12 cellular contexts compared by ENCODE assay signal in the genomic region with DNA sequence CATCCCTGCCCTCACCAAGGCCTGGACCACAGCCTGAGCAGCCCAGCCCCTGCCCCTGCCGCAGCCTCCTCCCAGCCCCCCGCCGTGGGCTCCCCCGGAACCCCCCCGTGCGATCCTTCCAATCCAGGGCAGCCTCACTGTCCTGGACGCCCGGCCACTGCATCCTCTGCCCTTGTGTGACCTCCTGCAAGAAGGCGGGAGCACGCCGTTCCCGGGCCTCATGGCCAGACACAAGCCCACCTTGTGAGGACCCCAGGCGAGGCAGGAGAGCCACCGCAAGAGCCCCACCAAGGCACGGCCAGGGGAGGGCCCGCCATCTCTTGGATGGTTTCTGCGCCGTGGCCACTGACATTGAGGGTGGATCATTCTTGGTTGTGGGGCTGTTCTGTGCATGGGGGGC. TPM values are rescaled to one million over a fixed set of nuclear protein-coding genes. Genes with fewer than 3 reads are reported as not detected.
A peak's percentile ranks its signal among the peaks of the same experiment; 100 is the strongest.
DNase-seq lines count a peak whose midpoint lies in the region; ATAC-seq, FAIRE-seq and TF ChIP-seq lines count a peak whose summit lies in the region.
"Had no signal": no experiment of that assay in that cellular context is flagged by ENCODE, and none has a peak within 500 bp of the region (broad histone marks: within the 10 kb centered on the region; RNA-seq: fewer than 3 reads in every experiment).

No MANE protein-coding gene starts in this region.

- TF ChIP-seq CTCF in RWPE1 (conservative IDR thresholded peaks at IDR 0.05; ENCODE audit: low read depth) (no peak), endothelial cell of umbilical vein (IDR thresholded peaks at IDR 0.05; ENCODE audit: extremely low read depth in 1 of 2, insufficient read depth in 1 of 2, low read depth in 1 of 2, low read length in 2 of 2) (no peak), smooth muscle cell (IDR thresholded peaks at IDR 0.05; ENCODE audit: borderline replicate concordance, insufficient read depth, poor library complexity, severe bottlenecking) (no peak)

- no peak for ATAC-seq in activated CD4-positive, alpha-beta T cell treated with anti-CD3 and anti-CD28 coated beads for 36 hours
- no peak for ATAC-seq in GM18517 (IDR thresholded peaks at IDR 0.05; ENCODE audit: unreplicated experiment)

- no peak for DNase-seq in activated CD4-positive, alpha-beta T cell treated with anti-CD3 and anti-CD28 coated beads for 36 hours
- DNase-seq in activated CD4-positive, alpha-beta T cell treated with anti-CD3 and anti-CD28 coated beads, Interleukin-2, amount 50 U/mL, for 1 hour, result no peak
- DNase-seq in RWPE1 (ENCODE audit: low spot score), result no peak
- no peak for DNase-seq in endothelial cell of umbilical vein (ENCODE audit: low read depth, low spot score)
- DNase-seq in smooth muscle cell (lab: John Stamatoyannopoulos, UW; ENCODE audit: unreplicated experiment), result no peak
- DNase-seq in NCI-H345 (lab: John Stamatoyannopoulos, UW), result no peak
- no peak for DNase-seq in SIG-M5 (lab: John Stamatoyannopoulos, UW)
- DNase-seq: amniotic stem cell, NCI-H187 treated with DMSO at 0.1 percent for 48 hours, tibial artery had no signal

- peaks cover 20% of the 10 kb centered on the region for H3K4me1 ChIP-seq in endothelial cell of umbilical vein (ENCODE audit: control insufficient read depth, extremely low read depth, insufficient read depth, low read length)
- H3K4me1 ChIP-seq in smooth muscle cell (ENCODE audit: low read depth), result peaks cover 32% of the 10 kb centered on the region

- H3K27ac ChIP-seq in RWPE1 (peak overlapping the region; percentile 87; the same call in 1 of the 2 replicates), endothelial cell of umbilical vein (ENCODE audit: insufficient read depth, low read depth, low read length) (no peak overlapping the region), smooth muscle cell (ENCODE audit: low read depth) (peak overlapping the region; percentile 73)
- H3K27ac ChIP-seq: tibial artery had no signal

- intact Hi-C loops in activated CD4-positive, alpha-beta T cell treated with anti-CD3 and anti-CD28 coated beads for 36 hours (cut with DNase I, micrococcal nuclease), result loop anchor here in 1 of 2 experiments (1.0 to 5.0 kb wide), 2 partner anchors 8 to 34 kb away; a partner anchor contains a TSS
- intact Hi-C loops in endothelial cell of umbilical vein (cut with micrococcal nuclease), result loop anchor here (1.0 kb wide), 1 partner anchor 8 kb away; a partner anchor contains a TSS

- H4K20me1 ChIP-seq in endothelial cell of umbilical vein (replicated peaks; ENCODE audit: control insufficient read depth, extremely low read depth, insufficient read depth, low read length), result no peaks in the 10 kb centered on the region
- no peaks in the 10 kb centered on the region for H4K20me1 ChIP-seq in smooth muscle cell (ENCODE audit: low read depth)

- no peak for FAIRE-seq in endothelial cell of umbilical vein (lab: Jason Lieb, UNC)

- H3K4me3 ChIP-seq in endothelial cell of umbilical vein (replicated peaks in 1 of 3; ENCODE audit: insufficient read depth in 1 of 3, low read depth in 1 of 3, low read length in 3 of 3) (no peak overlapping the region), smooth muscle cell (no peak overlapping the region)
- H3K4me3 ChIP-seq: tibial artery had no signal

- peaks cover 52% of the 10 kb centered on the region for H3K4me1 Mint-ChIP-seq in activated CD4-positive, alpha-beta T cell treated with anti-CD3 and anti-CD28 coated beads for 36 hours

- WGBS in smooth muscle cell (ENCODE audit: low lambda C conversion rate), result 90% methylated on average over 12 of the region's 18 CpGs

- no peaks in the 10 kb centered on the region for H3K36me3 ChIP-seq in endothelial cell of umbilical vein (ENCODE audit: control insufficient read depth in 2 of 2, extremely low read depth in 1 of 2, insufficient read depth in 2 of 2, low read length in 2 of 2)
- no peaks in the 10 kb centered on the region for H3K36me3 ChIP-seq in smooth muscle cell (ENCODE audit: low read depth)
- H3K36me3 ChIP-seq: tibial artery had no signal

- H2AFZ ChIP-seq in endothelial cell of umbilical vein (ENCODE audit: low read depth, low read length) (peak overlapping the region; percentile 37), smooth muscle cell (ENCODE audit: low read depth) (no peak overlapping the region)

- no peaks in the 10 kb centered on the region for H3K27me3 Mint-ChIP-seq in activated CD4-positive, alpha-beta T cell treated with anti-CD3 and anti-CD28 coated beads for 36 hours

- H3K9ac ChIP-seq in endothelial cell of umbilical vein (replicated peaks; ENCODE audit: extremely low read depth, insufficient read depth, low read length) (no peak overlapping the region), smooth muscle cell (ENCODE audit: low read depth) (no peak overlapping the region)

- TF ChIP-seq POLR2A in endothelial cell of umbilical vein (IDR thresholded peaks at IDR 0.05; ENCODE audit: low read depth, low read length), result no peak

- H3K27ac Mint-ChIP-seq in activated CD4-positive, alpha-beta T cell treated with anti-CD3 and anti-CD28 coated beads for 36 hours, result peak overlapping the region; percentile 89

- POLR2A ChIA-PET in activated CD4-positive, alpha-beta T cell treated with anti-CD3 and anti-CD28 coated beads for 36 hours (lab: Charles Lee), result interaction anchor here (0.8 kb wide), 1 partner anchor 9 kb away, joined by 3 read pairs; no protein-coding TSS in a partner anchor
- POLR2A ChIA-PET in RWPE1 (lab: Yijun Ruan, JAX; ENCODE audit: low non-redundant PET) (no interaction called here), endothelial cell of umbilical vein (lab: Charles Lee) (no interaction called here)

- no peaks in the 10 kb centered on the region for H3K9me3 Mint-ChIP-seq in activated CD4-positive, alpha-beta T cell treated with anti-CD3 and anti-CD28 coated beads for 36 hours (ENCODE audit: low read depth)
- H3K9me3 Mint-ChIP-seq: neural crest cell had no signal

- H3K4me2 ChIP-seq in endothelial cell of umbilical vein (ENCODE audit: insufficient read depth, low read length) (peak overlapping the region; percentile 28), smooth muscle cell (no peak overlapping the region)

- peak overlapping the region; percentile 46 for H3K4me3 Mint-ChIP-seq in activated CD4-positive, alpha-beta T cell treated with anti-CD3 and anti-CD28 coated beads for 36 hours
- H3K4me3 Mint-ChIP-seq: neural crest cell had no signal

- no peaks in the 10 kb centered on the region for H3K36me3 Mint-ChIP-seq in activated CD4-positive, alpha-beta T cell treated with anti-CD3 and anti-CD28 coated beads for 36 hours (ENCODE audit: low read depth)

- no peaks in the 10 kb centered on the region for H3K9me1 ChIP-seq in endothelial cell of umbilical vein (replicated peaks; ENCODE audit: control insufficient read depth, extremely low read depth, insufficient read depth, low read length)

- CTCF ChIA-PET in activated CD4-positive, alpha-beta T cell treated with anti-CD3 and anti-CD28 coated beads for 36 hours (lab: Charles Lee), result interaction anchor here (1.0 to 1.6 kb wide), 4 partner anchors 10 to 110 kb away, joined by 3 to 5 read pairs (median 4); no protein-coding TSS in a partner anchor
- CTCF ChIA-PET in RWPE1 (lab: Yijun Ruan, JAX) (no interaction called here), endothelial cell of umbilical vein (lab: Charles Lee) (interaction anchor here (0.6 to 1.0 kb wide), 2 partner anchors 43 to 44 kb away, joined by 3 to 4 read pairs; a partner anchor contains a TSS)

- peaks cover 14% of the 10 kb centered on the region for H3F3A ChIP-seq in smooth muscle cell (ENCODE audit: low read depth)

- H3K79me2 ChIP-seq in endothelial cell of umbilical vein (ENCODE audit: control insufficient read depth, insufficient read depth, low read length) (no peaks in the 10 kb centered on the region), smooth muscle cell (ENCODE audit: low read depth) (no peaks in the 10 kb centered on the region)

- H3K9me3 ChIP-seq in endothelial cell of umbilical vein (replicated peaks; ENCODE audit: control insufficient read depth, insufficient read depth, low read length) (no peaks in the 10 kb centered on the region), smooth muscle cell (replicated peaks; ENCODE audit: low read depth) (no peaks in the 10 kb centered on the region)
- H3K9me3 ChIP-seq: tibial artery had no signal

- no TSS peak for BruUV-seq in endothelial cell of umbilical vein (replicated peaks; lab: Mats Ljungman, UMichigan)

- dilution Hi-C loops in endothelial cell of umbilical vein (cut with MboI; ENCODE audit: extremely low pct_ligation_motif_present, low sequenced_read_pairs), result no loop called here

- H3K27me3 ChIP-seq in endothelial cell of umbilical vein (ENCODE audit: control insufficient read depth in 2 of 2, insufficient read depth in 2 of 2, low read length in 2 of 2), result no peaks in the 10 kb centered on the region
- no peaks in the 10 kb centered on the region for H3K27me3 ChIP-seq in smooth muscle cell (ENCODE audit: low read depth)
- H3K27me3 ChIP-seq: tibial artery had no signal

RNA-seq across cellular contexts. Expression of a gene that starts 7.8 kb away (rescaled TPM):
- total RNA-seq in activated CD4-positive, alpha-beta T cell treated with anti-CD3 and anti-CD28 coated beads for 36 hours, result 10 to 100 TPM; 14.9 to 23.3 TPM
- 12.6 and 15.1 TPM in 2 replicates for total RNA-seq in endothelial cell of umbilical vein
- 13.1 and 14.8 TPM in 2 replicates for polyA plus RNA-seq in endothelial cell of umbilical vein
- 8.3 and 11.9 TPM in 2 replicates for polyA plus RNA-seq in endothelial cell of umbilical vein (2011; cell fraction: cytosol; rRNA removed)
- 9.8 and 11.4 TPM in 2 replicates for polyA plus RNA-seq in endothelial cell of umbilical vein (2011; cell fraction: nucleus; rRNA removed)
- 2.4 and 3.1 TPM in 2 replicates for polyA plus RNA-seq in endothelial cell of umbilical vein (2012)
- 9.5 and 10.4 TPM in 2 replicates for polyA minus RNA-seq in endothelial cell of umbilical vein
- 7.8 TPM for polyA minus RNA-seq in endothelial cell of umbilical vein (2011; cell fraction: cytosol; rRNA and poly(A)+ RNA removed)
- 6.2 and 13.7 TPM in 2 replicates for polyA minus RNA-seq in endothelial cell of umbilical vein (2011; cell fraction: nucleus; rRNA and poly(A)+ RNA removed)
- total RNA-seq in smooth muscle cell, result 9.8 and 19.5 TPM in 2 replicates
- 6.0 and 7.9 TPM in 2 replicates for polyA plus RNA-seq in smooth muscle cell

RNA-seq across cellular contexts. Expression of a gene that starts 35.6 kb away (rescaled TPM):
- total RNA-seq in activated CD4-positive, alpha-beta T cell treated with anti-CD3 and anti-CD28 coated beads for 36 hours, result not detected
- total RNA-seq in endothelial cell of umbilical vein (not detected in 2 replicates), smooth muscle cell (not detected in 2 replicates)
- polyA plus RNA-seq in endothelial cell of umbilical vein (not detected in 2 replicates), smooth muscle cell (not detected in 2 replicates)
- polyA plus RNA-seq in endothelial cell of umbilical vein (2011; cell fraction: cytosol; rRNA removed), result not detected in 2 replicates
- polyA plus RNA-seq in endothelial cell of umbilical vein (2011; cell fraction: nucleus; rRNA removed), result not detected in 2 replicates
- not detected in 2 replicates for polyA plus RNA-seq in endothelial cell of umbilical vein (2012)
- not detected in 2 replicates for polyA minus RNA-seq in endothelial cell of umbilical vein
- polyA minus RNA-seq in endothelial cell of umbilical vein (2011; cell fraction: cytosol; rRNA and poly(A)+ RNA removed), result not detected
- polyA minus RNA-seq in endothelial cell of umbilical vein (2011; cell fraction: nucleus; rRNA and poly(A)+ RNA removed), result not detected in 2 replicates
- total RNA-seq: neural crest cell had no signal

RNA-seq across cellular contexts. Expression of a gene that starts 43.6 kb away (rescaled TPM):
- 10 to 100 TPM; 34.7 to 35.9 TPM for total RNA-seq in activated CD4-positive, alpha-beta T cell treated with anti-CD3 and anti-CD28 coated beads for 36 hours
- total RNA-seq in endothelial cell of umbilical vein (31.6 and 32.2 TPM in 2 replicates), smooth muscle cell (11.2 and 16.8 TPM in 2 replicates)
- polyA plus RNA-seq in endothelial cell of umbilical vein (31.1 and 40.3 TPM in 2 replicates), smooth muscle cell (32.4 and 43.6 TPM in 2 replicates)
- 17.5 and 24.9 TPM in 2 replicates for polyA plus RNA-seq in endothelial cell of umbilical vein (2011; cell fraction: cytosol; rRNA removed)
- polyA plus RNA-seq in endothelial cell of umbilical vein (2011; cell fraction: nucleus; rRNA removed), result 64.9 and 75.7 TPM in 2 replicates
- 22.1 and 23.0 TPM in 2 replicates for polyA plus RNA-seq in endothelial cell of umbilical vein (2012)
- 13.8 and 14.1 TPM in 2 replicates for polyA minus RNA-seq in endothelial cell of umbilical vein
- polyA minus RNA-seq in endothelial cell of umbilical vein (2011; cell fraction: cytosol; rRNA and poly(A)+ RNA removed), result 29.8 TPM
- polyA minus RNA-seq in endothelial cell of umbilical vein (2011; cell fraction: nucleus; rRNA and poly(A)+ RNA removed), result 10.8 and 13.0 TPM in 2 replicates

RNA-seq across cellular contexts. Expression of a gene that starts 47.0 kb away (rescaled TPM):
- 1 to 10 TPM; 7.2 to 8.4 TPM for total RNA-seq in activated CD4-positive, alpha-beta T cell treated with anti-CD3 and anti-CD28 coated beads for 36 hours
- 11.3 and 14.5 TPM in 2 replicates for total RNA-seq in endothelial cell of umbilical vein
- polyA plus RNA-seq in endothelial cell of umbilical vein, result 4.8 and 4.9 TPM in 2 replicates
- 5.5 and 5.8 TPM in 2 replicates for polyA plus RNA-seq in endothelial cell of umbilical vein (2011; cell fraction: cytosol; rRNA removed)
- polyA plus RNA-seq in endothelial cell of umbilical vein (2011; cell fraction: nucleus; rRNA removed), result 18.5 and 18.6 TPM in 2 replicates
- polyA plus RNA-seq in endothelial cell of umbilical vein (2012), result 6.0 and 9.1 TPM in 2 replicates
- polyA minus RNA-seq in endothelial cell of umbilical vein, result 9.3 and 13.5 TPM in 2 replicates
- polyA minus RNA-seq in endothelial cell of umbilical vein (2011; cell fraction: cytosol; rRNA and poly(A)+ RNA removed), result 10.9 TPM
- 7.7 and 8.8 TPM in 2 replicates for polyA minus RNA-seq in endothelial cell of umbilical vein (2011; cell fraction: nucleus; rRNA and poly(A)+ RNA removed)
- 12.7 and 15.0 TPM in 2 replicates for total RNA-seq in smooth muscle cell
- 5.8 and 16.3 TPM in 2 replicates for polyA plus RNA-seq in smooth muscle cell
